ENCODE assay signal across 8 cellular contexts in the genomic region with DNA sequence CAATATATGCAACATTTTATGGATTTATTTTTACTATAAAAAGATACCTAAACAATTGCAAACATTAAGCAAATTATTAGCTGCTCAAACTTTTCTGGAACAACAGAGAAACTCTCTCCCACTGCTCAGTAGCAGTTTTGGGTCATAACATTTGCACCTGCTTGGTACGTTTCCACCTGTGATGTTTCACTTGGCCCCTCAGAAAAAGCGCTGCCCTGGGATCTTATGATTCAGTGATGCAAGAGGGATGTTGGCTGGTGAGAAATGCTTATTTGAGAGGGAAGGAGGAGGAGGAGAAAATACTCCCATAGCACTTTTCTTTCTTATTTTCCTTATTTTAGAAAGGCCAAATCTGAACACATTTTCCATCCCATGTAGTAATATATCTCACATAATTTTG. TPM values are rescaled to one million over a fixed set of nuclear protein-coding genes. Genes with fewer than 3 reads are reported as not detected.
DNase-seq lines count a peak whose midpoint lies in the region; ATAC-seq and TF ChIP-seq lines count a peak whose summit lies in the region.

No MANE protein-coding gene starts in this region.

- no peaks in the 10 kb centered on the region for H3K27me3 Mint-ChIP-seq in activated naive CD4-positive, alpha-beta T cell treated with anti-CD3 and anti-CD28 coated beads, Interleukin-2, amount 10 ng/mL, durations not matched to agents 7 days and 5 days
- H3K27me3 Mint-ChIP-seq in type B pancreatic cell = no peaks in the 10 kb centered on the region

- H3K27ac Mint-ChIP-seq in activated naive CD4-positive, alpha-beta T cell treated with anti-CD3 and anti-CD28 coated beads, Interleukin-2, amount 10 ng/mL, durations not matched to agents 7 days and 5 days = peak overlapping the region; percentile 97
- H3K27ac Mint-ChIP-seq in type B pancreatic cell = peak overlapping the region; percentile 96

- peak overlapping the region; percentile 94 to 95 for H3K27ac ChIP-seq in breast epithelium
- no peak overlapping the region for H3K27ac ChIP-seq in mucosa of rectum (ENCODE audit: low read depth in 2 of 2, low read length in 2 of 2)

- H3K36me3 ChIP-seq in breast epithelium (no peaks in the 10 kb centered on the region), mucosa of rectum (ENCODE audit: control insufficient read depth in 2 of 2, insufficient read depth in 2 of 2, low read length in 2 of 2) (no peaks in the 10 kb centered on the region)

- H3K4me3 ChIP-seq in breast epithelium (peak overlapping the region in 2 of 3 donors; percentile 87 to 88), mucosa of rectum (ENCODE audit: low read length in 2 of 2) (peak overlapping the region; percentile 81 to 89)

- H3K36me3 Mint-ChIP-seq in activated naive CD4-positive, alpha-beta T cell treated with anti-CD3 and anti-CD28 coated beads, Interleukin-2, amount 10 ng/mL, durations not matched to agents 7 days and 5 days = peaks cover 40% of the 10 kb centered on the region
- peaks cover 21% of the 10 kb centered on the region for H3K36me3 Mint-ChIP-seq in type B pancreatic cell

- peaks cover 6% of the 10 kb centered on the region for H3K9me3 Mint-ChIP-seq in activated naive CD4-positive, alpha-beta T cell treated with anti-CD3 and anti-CD28 coated beads, Interleukin-2, amount 10 ng/mL, durations not matched to agents 7 days and 5 days
- no peaks in the 10 kb centered on the region for H3K9me3 Mint-ChIP-seq in type B pancreatic cell

- TF ChIP-seq POLR2A in breast epithelium (IDR thresholded peaks at IDR 0.05) = no peak

- peaks cover 0 to 3% of the 10 kb centered on the region in 2 donors for H3K4me1 ChIP-seq in breast epithelium
- H3K4me1 ChIP-seq in mucosa of rectum (ENCODE audit: control insufficient read depth in 2 of 2, insufficient read depth in 2 of 2, low read length in 2 of 2) = peaks cover 4 to 11% of the 10 kb centered on the region in 2 donors

- no peak for ATAC-seq in HG02763 (IDR thresholded peaks at IDR 0.05; ENCODE audit: unreplicated experiment)

- CTCF ChIA-PET in activated naive CD4-positive, alpha-beta T cell treated with anti-CD3 and anti-CD28 coated beads, Interleukin-2, amount 10 ng/mL, durations not matched to agents 7 days and 5 days (lab: Charles Lee) = interaction anchor here (0.6 to 1.3 kb wide), 4 partner anchors 10 to 143 kb away, joined by 3 to 5 read pairs (median 3); no protein-coding TSS in a partner anchor

- peak overlapping the region in 1 of 2 donors; percentile 86 for H3K9ac ChIP-seq in mucosa of rectum (ENCODE audit: low read depth in 1 of 2, low read length in 2 of 2)

- intact Hi-C loops in breast epithelium (cut with DNase I; ENCODE audit: low total_unique reads) = loop anchor here (10.0 kb wide), 1 partner anchor 46 kb away; no protein-coding TSS in a partner anchor

- H3K4me1 Mint-ChIP-seq in activated naive CD4-positive, alpha-beta T cell treated with anti-CD3 and anti-CD28 coated beads, Interleukin-2, amount 10 ng/mL, durations not matched to agents 7 days and 5 days = peaks cover 68% of the 10 kb centered on the region
- peaks cover 67% of the 10 kb centered on the region for H3K4me1 Mint-ChIP-seq in type B pancreatic cell (ENCODE audit: unreplicated experiment)

- H3K27me3 ChIP-seq in breast epithelium (no peaks in the 10 kb centered on the region), mucosa of rectum (ENCODE audit: control insufficient read depth in 2 of 2, insufficient read depth in 2 of 2, low read length in 2 of 2) (no peaks in the 10 kb centered on the region)

- no peak for DNase-seq in activated naive CD4-positive, alpha-beta T cell treated with anti-CD3 and anti-CD28 coated beads, Interleukin-2, amount 10 ng/mL, durations not matched to agents 7 days and 5 days
- no peak for DNase-seq in activated naive CD4-positive, alpha-beta T cell (lab: John Stamatoyannopoulos, UW)
- no peak for DNase-seq in breast epithelium (ENCODE audit: low spot score in 2 of 2)
- no peak for DNase-seq in type B pancreatic cell (ENCODE audit: extremely low spot score, unreplicated experiment)
- no peak for DNase-seq in NCI-H524 treated with DMSO at 0.1 percent for 48 hours (lab: John Stamatoyannopoulos, UW)
- DNase-seq in cerebellum (ENCODE audit: low spot score) = no peak

- TF ChIP-seq CTCF in breast epithelium (IDR thresholded peaks at IDR 0.05) (no peak), type B pancreatic cell (conservative IDR thresholded peaks at IDR 0.05) (no peak)

- H3K9me3 ChIP-seq in breast epithelium = no peaks in the 10 kb centered on the region
- no peaks in the 10 kb centered on the region for H3K9me3 ChIP-seq in mucosa of rectum (ENCODE audit: control insufficient read depth in 2 of 2, low read length in 2 of 2)

- peak overlapping the region; percentile 83 for H3K4me3 Mint-ChIP-seq in activated naive CD4-positive, alpha-beta T cell treated with anti-CD3 and anti-CD28 coated beads, Interleukin-2, amount 10 ng/mL, durations not matched to agents 7 days and 5 days
- peak overlapping the region; percentile 93 for H3K4me3 Mint-ChIP-seq in type B pancreatic cell

RNA-seq across cellular contexts. Expression of a gene that starts 9.2 kb away (rescaled TPM):
- total RNA-seq in breast epithelium (10 to 100 TPM; 18.4 to 48.3 (median 22.3) TPM), type B pancreatic cell (ENCODE audit: low replicate concordance) (16.0 and 25.9 TPM in 2 replicates), cerebellum (12.2 TPM)

RNA-seq across cellular contexts. Expression of a gene that starts 45.4 kb away (rescaled TPM):
- total RNA-seq in breast epithelium (10 to 100 TPM; 17.9 to 46.2 (median 20.0) TPM), type B pancreatic cell (ENCODE audit: low replicate concordance) (32.0 and 34.9 TPM in 2 replicates), cerebellum (70.5 TPM)

Comparison
In these comparisons a context has a peak if more than half of its experiments do, and no peak if none do; other contexts are left out.
1. H3K27ac ChIP-seq: peak in breast epithelium (2 of 2); none in mucosa of rectum (0 of 2).